Comparison of ENCODE assay signal across 26 cellular contexts in the genomic region with DNA sequence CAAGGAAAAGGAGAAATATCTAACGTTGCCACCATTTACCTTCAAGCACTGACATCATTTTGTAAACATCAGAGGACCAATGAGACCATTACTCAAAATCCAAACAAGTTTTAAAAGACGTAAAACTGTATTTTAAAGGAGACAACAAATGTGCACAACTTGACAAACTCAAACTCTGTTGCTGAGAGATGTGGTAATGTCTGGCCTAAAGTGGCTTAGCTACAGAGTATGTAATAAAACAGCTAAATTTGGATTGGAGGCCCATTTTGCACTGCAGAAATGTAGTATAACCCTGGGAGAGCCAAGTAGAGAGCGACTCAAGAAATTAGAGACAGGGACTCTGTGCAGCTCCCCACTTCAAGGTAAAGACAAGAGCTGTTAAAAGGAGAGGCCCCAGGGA. TPM values are rescaled to one million over a fixed set of nuclear protein-coding genes. Genes with fewer than 3 reads are reported as not detected.
DNase-seq lines count a peak whose midpoint lies in the region; ATAC-seq and TF ChIP-seq lines count a peak whose summit lies in the region.
"Had no signal": no experiment of that assay in that cellular context is flagged by ENCODE, and none has a peak within 500 bp of the region (broad histone marks: within the 10 kb centered on the region; RNA-seq: fewer than 3 reads in every experiment).

No MANE protein-coding gene starts in this region.

- H3K9me2 ChIP-seq in Karpas-422 (replicated peaks; ENCODE audit: insufficient read depth, low read length), result 0 out of 2 replicates have a peak, but pooled peaks cover 3% of the 10 kb centered on the region

- CTCF ChIA-PET in mammary epithelial cell (lab: Charles Lee; ENCODE audit: low non-redundant PET), result no interaction called here
- CTCF ChIA-PET in GM10248 (lab: Yijun Ruan, JAX), result no interaction called here

- POLR2A ChIA-PET in GM10248 (lab: Yijun Ruan, JAX), result interaction anchor here (0.6 kb wide), 1 partner anchor 157 kb away, joined by 10 read pairs; no protein-coding TSS in a partner anchor

- intact Hi-C loops in mammary epithelial cell (cut with micrococcal nuclease) (no loop called here), breast epithelium (cut with DNase I; ENCODE audit: low total_unique reads) (no loop called here), left lung (cut with DNase I) (no loop called here)

- H3K36me3 ChIP-seq in mammary epithelial cell (ENCODE audit: insufficient read depth, low read length), result no peaks in the 10 kb centered on the region
- H3K36me3 ChIP-seq in breast epithelium, result no peaks in the 10 kb centered on the region
- H3K36me3 ChIP-seq in left lung, result no peaks in the 10 kb centered on the region
- no peaks in the 10 kb centered on the region for H3K36me3 ChIP-seq in thoracic aorta
- H3K36me3 ChIP-seq in Karpas-422 (ENCODE audit: insufficient read depth, low read length), result no peaks in the 10 kb centered on the region
- H3K36me3 ChIP-seq: lower lobe of right lung had no signal

- peak; percentile 59 for ATAC-seq in left lung
- ATAC-seq in thoracic aorta (ENCODE audit: insufficient number of reproducible peaks, low FRiP score, low read depth), result peak; percentile 59
- ATAC-seq: activated CD4-positive, alpha-beta T cell treated with anti-CD3 and anti-CD28 coated beads for 36 hours; CD8-positive, alpha-beta T cell; lower lobe of right lung; stimulated activated naive CD8-positive, alpha-beta T cell treated with anti-CD3 and anti-CD28 coated beads, Interleukin-15, amount 100 ng/mL, for 72 hours; T-cell had no signal

- no peak for TF ChIP-seq CTCF in mammary epithelial cell (conservative IDR thresholded peaks at IDR 0.05 in 1 of 2, IDR thresholded peaks at IDR 0.05 in 1 of 2; ENCODE audit: extremely low read depth in 1 of 2, insufficient read depth in 1 of 2, low read depth in 1 of 2, low read length in 2 of 2)
- TF ChIP-seq CTCF in breast epithelium (IDR thresholded peaks at IDR 0.05), result no peak
- TF ChIP-seq CTCF in left lung (IDR thresholded peaks at IDR 0.05), result no peak
- no peak for TF ChIP-seq CTCF in thoracic aorta (IDR thresholded peaks at IDR 0.05)
- TF ChIP-seq CTCF in GM10248 (IDR thresholded peaks at IDR 0.05; ENCODE audit: control extremely low read depth, extremely low read depth, low read depth, missing control alignments), result no peak

- H3K4me1 ChIP-seq in mammary epithelial cell (ENCODE audit: insufficient read depth, low read length), result no peaks in the 10 kb centered on the region
- H3K4me1 ChIP-seq in breast epithelium, result no peaks in the 10 kb centered on the region
- H3K4me1 ChIP-seq in left lung, result no peaks in the 10 kb centered on the region
- peaks cover 2 to 16% of the 10 kb centered on the region in 2 donors for H3K4me1 ChIP-seq in thoracic aorta (ENCODE audit: control insufficient read depth in 1 of 2, low read depth in 2 of 2)
- no peaks in the 10 kb centered on the region for H3K4me1 ChIP-seq in Karpas-422 (ENCODE audit: low read length)
- H3K4me1 ChIP-seq: lower lobe of right lung had no signal

- BruUV-seq in mammary epithelial cell (replicated peaks; lab: Mats Ljungman, UMichigan), result no TSS peak

- no peak for TF ChIP-seq POLR2A in breast epithelium (IDR thresholded peaks at IDR 0.05)

- H3K27ac ChIP-seq in mammary epithelial cell (ENCODE audit: insufficient read depth, low read depth, low read length) (no peak overlapping the region), breast epithelium (no peak overlapping the region), left lung (peak overlapping the region in 1 of 2 donors; percentile 17), thoracic aorta (peak overlapping the region in 1 of 2 donors; percentile 30), Karpas-422 (ENCODE audit: low read length) (no peak overlapping the region)
- H3K27ac ChIP-seq: epithelial cell of prostate, hepatocyte, lower lobe of right lung had no signal

- peak overlapping the region; percentile 63 for H2AFZ ChIP-seq in mammary epithelial cell (ENCODE audit: low read depth, low read length)
- H2AFZ ChIP-seq in Karpas-422 (ENCODE audit: low read length), result no peak overlapping the region
- H2AFZ ChIP-seq: hepatocyte had no signal

- WGBS in mammary epithelial cell (ENCODE audit: low coverage, missing lambda C conversion rate), result 36% methylated on average over 3 of the region's 3 CpGs

- in situ Hi-C loops in mammary epithelial cell (cut with MboI; ENCODE audit: low sequenced_read_pairs in 2 of 2), result no loop called here

- no peaks in the 10 kb centered on the region for H3K9me3 ChIP-seq in mammary epithelial cell (replicated peaks; ENCODE audit: insufficient read depth, low read length)
- no peaks in the 10 kb centered on the region for H3K9me3 ChIP-seq in breast epithelium
- H3K9me3 ChIP-seq in left lung, result no peaks in the 10 kb centered on the region
- no peaks in the 10 kb centered on the region for H3K9me3 ChIP-seq in thoracic aorta
- no peaks in the 10 kb centered on the region for H3K9me3 ChIP-seq in Karpas-422 (ENCODE audit: low read length)
- H3K9me3 ChIP-seq: lower lobe of right lung had no signal

- H3K4me3 ChIP-seq in mammary epithelial cell (replicated peaks in 1 of 3; ENCODE audit: insufficient read depth in 1 of 3, low read depth in 2 of 3, low read length in 3 of 3), result no peak overlapping the region
- no peak overlapping the region for H3K4me3 ChIP-seq in breast epithelium
- no peak overlapping the region for H3K4me3 ChIP-seq in left lung
- H3K4me3 ChIP-seq in thoracic aorta, result peak overlapping the region; percentile 56
- no peak overlapping the region for H3K4me3 ChIP-seq in Karpas-422 (ENCODE audit: low read length)
- H3K4me3 ChIP-seq: hepatocyte, lower lobe of right lung had no signal

- dilution Hi-C loops in mammary epithelial cell (cut with HindIII; ENCODE audit: low sequenced_read_pairs), result no loop called here

- H3K79me2 ChIP-seq in mammary epithelial cell (ENCODE audit: insufficient read depth, low read length), result peaks cover 4% of the 10 kb centered on the region
- no peaks in the 10 kb centered on the region for H3K79me2 ChIP-seq in Karpas-422 (ENCODE audit: low read length)

- H4K20me1 ChIP-seq in mammary epithelial cell (ENCODE audit: insufficient read depth, low read length) (no peaks in the 10 kb centered on the region), Karpas-422 (ENCODE audit: insufficient read depth, low read depth, low read length) (no peaks in the 10 kb centered on the region)

- H3K9ac ChIP-seq in mammary epithelial cell (ENCODE audit: insufficient read depth, low read length), result no peak overlapping the region
- no peak overlapping the region for H3K9ac ChIP-seq in Karpas-422 (ENCODE audit: low read length)

- H3K4me2 ChIP-seq in mammary epithelial cell (ENCODE audit: insufficient read depth, low read depth, low read length) (no peak overlapping the region), Karpas-422 (ENCODE audit: low read depth, low read length, poor library complexity, severe bottlenecking) (no peak overlapping the region)
- H3K4me2 ChIP-seq: hepatocyte had no signal

- H3K27me3 ChIP-seq in mammary epithelial cell (ENCODE audit: insufficient read depth, low read length) (no peaks in the 10 kb centered on the region), breast epithelium (no peaks in the 10 kb centered on the region), left lung (no peaks in the 10 kb centered on the region), thoracic aorta (replicated peaks; ENCODE audit: insufficient read depth) (no peaks in the 10 kb centered on the region), Karpas-422 (ENCODE audit: low read length) (no peaks in the 10 kb centered on the region)
- H3K27me3 ChIP-seq: hepatocyte had no signal

- DNase-seq in mammary epithelial cell (no peak), breast epithelium (ENCODE audit: low spot score in 2 of 2) (no peak), amniotic epithelial cell (ENCODE audit: low read depth) (peak; percentile 14), left lung (no peak), thoracic aorta (ENCODE audit: low spot score) (no peak), GM10248 (ENCODE audit: extremely low spot score) (no peak), OCI-M2 (lab: John Stamatoyannopoulos, UW; ENCODE audit: unreplicated experiment) (no peak), Karpas-422 (no peak)
- DNase-seq: activated CD4-positive, alpha-beta T cell treated with anti-CD3 and anti-CD28 coated beads for 36 hours; activated CD8-positive, alpha-beta memory T cell treated with anti-CD3 and anti-CD28 coated beads for 24 hours; activated naive CD4-positive, alpha-beta T cell; activated T-cell treated with anti-CD3 and anti-CD28 coated beads, Interleukin-2, amount 50 U/mL, for 24 hours; AML-193; amygdala; CD8-positive, alpha-beta T cell; DMS53; foreskin fibroblast; GF-D8; lower lobe of right lung; NCI-H1105; NCI-H2081 treated with DMSO at 0.1 percent for 48 hours; NCI-H524 treated with DMSO at 0.1 percent for 48 hours; stimulated activated naive CD8-positive, alpha-beta T cell treated with anti-CD3 and anti-CD28 coated beads, Interleukin-15, amount 100 ng/mL, for 72 hours; T-cell had no signal

RNA-seq across cellular contexts. Expression of gene UNC5C, which starts 20.4 kb away (rescaled TPM):
- 1 to 10 TPM; 4.5 to 9.8 TPM for total RNA-seq in mammary epithelial cell
- polyA plus RNA-seq in mammary epithelial cell, result 3.0 TPM
- polyA minus RNA-seq in mammary epithelial cell, result 22.3 TPM
- 10 to 100 TPM in 1 of 3 donors, 1 to 10 TPM in 2; 6.2 to 20.9 (median 6.2) TPM for total RNA-seq in breast epithelium
- total RNA-seq in left lung, result 10 to 100 TPM in 1 of 2 donors, 1 to 10 TPM in 1; 9.0 to 14.4 TPM
- 10 to 100 TPM in 1 of 2 donors, 1 to 10 TPM in 1; 5.3 to 10.0 TPM for total RNA-seq in thoracic aorta
- total RNA-seq in Karpas-422 (2014; rRNA removed; shearing (Covaris generic); ENCODE audit: low replicate concordance), result not detected in 2 replicates
- total RNA-seq: CD8-positive, alpha-beta T cell; T-cell had no signal
